Comparison of ENCODE assay signal across 1 cellular context in genomic region chr15:80989518-80990478, GRCh38.
TF ChIP-seq lines count a peak whose summit lies in the region.

Gene MESD, minus strand, starts transcription at chr15:80989819. Its CDS starts 28 bp downstream, at chr15:80989791.

TF ChIP-seq in HepG2, 621 proteins besides CTCF, POLR2A, EP300 and RAD21 (continued from another document and continues in another):
- TF ChIP-seq KMT2B (CRISPR knock-in tag; IDR thresholded peaks at IDR 0.05) (peak; percentile 70), CREB3 (CRISPR knock-in tag; IDR thresholded peaks at IDR 0.05) (no peak), IKZF1 (IDR thresholded peaks at IDR 0.05) (no peak), ZNF558 (CRISPR knock-in tag; IDR thresholded peaks at IDR 0.05; ENCODE audit: borderline replicate concordance) (no peak), SYNCRIP (IDR thresholded peaks at IDR 0.05; ENCODE audit: insufficient read depth, low read depth, low read length) (no peak), PAXIP1 (CRISPR knock-in tag; conservative IDR thresholded peaks at IDR 0.05) (no peak), SRSF1 (optimal IDR thresholded peaks at IDR 0.05; ENCODE audit: low read depth, low read length) (no peak), CHCHD3 (CRISPR knock-in tag; IDR thresholded peaks at IDR 0.05) (no peak), CC2D1A (CRISPR knock-in tag; IDR thresholded peaks at IDR 0.05) (no peak), HNF1B (CRISPR knock-in tag; IDR thresholded peaks at IDR 0.05) (no peak), SSRP1 (CRISPR knock-in tag; IDR thresholded peaks at IDR 0.05) (no peak), ZNF543 (CRISPR knock-in tag; IDR thresholded peaks at IDR 0.05) (0 out of 2 replicates have a peak, but pooled peaks have one; percentile 79), ZNF549 (CRISPR knock-in tag; IDR thresholded peaks at IDR 0.05) (no peak), ZNF253 (CRISPR knock-in tag; IDR thresholded peaks at IDR 0.05; ENCODE audit: borderline replicate concordance) (no peak), MTA1 (CRISPR knock-in tag; IDR thresholded peaks at IDR 0.05; ENCODE audit: borderline replicate concordance) (peak; percentile 54; the same call in 1 of the 2 replicates), SATB2 (CRISPR knock-in tag; IDR thresholded peaks at IDR 0.05) (no peak), MYNN (CRISPR knock-in tag; IDR thresholded peaks at IDR 0.05; ENCODE audit: low read depth) (no peak), BRF2 (CRISPR knock-in tag; IDR thresholded peaks at IDR 0.05) (no peak), SMARCE1 (IDR thresholded peaks at IDR 0.05; ENCODE audit: borderline replicate concordance) (no peak), EHMT2 (IDR thresholded peaks at IDR 0.05; ENCODE audit: borderline replicate concordance, low read depth, low read length) (no peak), PRPF4 (IDR thresholded peaks at IDR 0.05; ENCODE audit: low read depth, low read length, poor library complexity, severe bottlenecking) (no peak), NCOA1 (CRISPR knock-in tag; IDR thresholded peaks at IDR 0.05) (no peak), ISL2 (CRISPR knock-in tag; IDR thresholded peaks at IDR 0.05) (peak; percentile 54), ZSCAN22 (CRISPR knock-in tag; IDR thresholded peaks at IDR 0.05) (no peak), ZNF510 (CRISPR knock-in tag; IDR thresholded peaks at IDR 0.05; ENCODE audit: low read depth) (no peak), TP53 (CRISPR knock-in tag; conservative IDR thresholded peaks at IDR 0.05) (no peak), KLF6 (CRISPR knock-in tag; IDR thresholded peaks at IDR 0.05) (peak; percentile 56; the same call in 1 of the 2 replicates), ZNF34 (CRISPR knock-in tag; IDR thresholded peaks at IDR 0.05; ENCODE audit: borderline replicate concordance) (no peak), ATF5 (CRISPR knock-in tag; IDR thresholded peaks at IDR 0.05; ENCODE audit: low read depth) (no peak), DMAP1 (CRISPR knock-in tag; IDR thresholded peaks at IDR 0.05) (peak; percentile 88), ZBTB37 (CRISPR knock-in tag; IDR thresholded peaks at IDR 0.05) (no peak), FOSL2 (CRISPR knock-in tag; IDR thresholded peaks at IDR 0.05) (no peak; the same call in 1 of the 2 replicates), GABPB1 (CRISPR knock-in tag; IDR thresholded peaks at IDR 0.05) (peak; percentile 90), PAF1 (CRISPR knock-in tag; IDR thresholded peaks at IDR 0.05) (no peak), SOX6 (IDR thresholded peaks at IDR 0.05) (no peak), SOX6 (CRISPR knock-in tag; IDR thresholded peaks at IDR 0.05) (peak; percentile 54), ZNF878 (CRISPR knock-in tag; IDR thresholded peaks at IDR 0.05) (no peak), PITX1 (CRISPR knock-in tag; IDR thresholded peaks at IDR 0.05) (no peak), FOXK1 (CRISPR knock-in tag; IDR thresholded peaks at IDR 0.05; ENCODE audit: borderline replicate concordance, low read depth) (no peak), KAT2B (IDR thresholded peaks at IDR 0.05; ENCODE audit: borderline replicate concordance, low read depth, low read length) (no peak), HCFC1 (IDR thresholded peaks at IDR 0.05; ENCODE audit: low read depth, low read length) (no peak), DNMT1 (CRISPR knock-in tag; IDR thresholded peaks at IDR 0.05) (no peak), TBP (CRISPR knock-in tag; IDR thresholded peaks at IDR 0.05) (no peak), ZFYVE20 (CRISPR knock-in tag; IDR thresholded peaks at IDR 0.05; ENCODE audit: borderline replicate concordance, low read depth) (no peak), ZNF770 (CRISPR knock-in tag; IDR thresholded peaks at IDR 0.05) (no peak), CHD4 (IDR thresholded peaks at IDR 0.05; ENCODE audit: borderline replicate concordance, low read length) (no peak), ATF4 (CRISPR knock-in tag; IDR thresholded peaks at IDR 0.05) (no peak), HNRNPL (IDR thresholded peaks at IDR 0.05; ENCODE audit: low read depth, low read length) (no peak), HMGA1 (CRISPR knock-in tag; conservative IDR thresholded peaks at IDR 0.05) (no peak), ZHX2 (IDR thresholded peaks at IDR 0.05; ENCODE audit: low read depth) (no peak), ZHX2 (CRISPR knock-in tag; IDR thresholded peaks at IDR 0.05; ENCODE audit: borderline replicate concordance) (0 out of 2 replicates have a peak, but pooled peaks have one; percentile 45), CHD2 (IDR thresholded peaks at IDR 0.05; ENCODE audit: low read depth, low read length) (no peak), DPF2 (CRISPR knock-in tag; IDR thresholded peaks at IDR 0.05; ENCODE audit: borderline replicate concordance, low read depth) (no peak), KLF15 (CRISPR knock-in tag; IDR thresholded peaks at IDR 0.05; ENCODE audit: borderline replicate concordance) (no peak), KDM4B (CRISPR knock-in tag; IDR thresholded peaks at IDR 0.05) (peak; percentile 48; the same call in 1 of the 2 replicates)
